Comparison of ENCODE assay signal across 18 cellular contexts in genomic region chr10:53356616-53357349, GRCh38.
"Had no signal": no experiment of that assay in that cellular context is flagged by ENCODE, and none has a peak within 500 bp of the region (broad histone marks: within the 10 kb centered on the region; RNA-seq: fewer than 3 reads in every experiment).

No MANE protein-coding gene starts in this region.

- H3K4me3 ChIP-seq: ascending aorta, hepatocyte, lower lobe of right lung, mucosa of descending colon, right atrium auricular region, skin epidermis, vagina had no signal

- H3K36me3 ChIP-seq: ascending aorta, lower lobe of right lung, right atrium auricular region, vagina had no signal

- DNase-seq: activated CD4-positive, alpha-beta T cell treated with anti-CD3 and anti-CD28 coated beads for 36 hours; activated CD8-positive, alpha-beta memory T cell treated with anti-CD3 and anti-CD28 coated beads, Interleukin-2, amount 50 U/mL, for 4 hours; activated CD8-positive, alpha-beta T cell treated with anti-CD3 and anti-CD28 coated beads for 36 hours; activated naive CD4-positive, alpha-beta T cell; activated naive CD8-positive, alpha-beta T cell treated with anti-CD3 and anti-CD28 coated beads, Interleukin-2, amount 50 U/mL, for 24 hours; cortex of kidney; effector CD8-positive, alpha-beta T cell; lower lobe of right lung; mucosa of descending colon; natural killer cell; nucleus accumbens; T-helper 9 cell had no signal

- H3K79me2 ChIP-seq: hepatocyte had no signal

- H3K27ac ChIP-seq: ascending aorta, hepatocyte, lower lobe of right lung, right atrium auricular region, skin epidermis, vagina, VCaP had no signal

- H3K27me3 ChIP-seq: ascending aorta, hepatocyte, right atrium auricular region, vagina had no signal

- ATAC-seq: activated CD4-positive, alpha-beta T cell treated with anti-CD3 and anti-CD28 coated beads for 36 hours; activated CD8-positive, alpha-beta T cell treated with anti-CD3 and anti-CD28 coated beads for 36 hours; activated naive CD8-positive, alpha-beta T cell treated with anti-CD3 and anti-CD28 coated beads, Interleukin-2, amount 50 U/mL, for 24 hours; lower lobe of right lung; mucosa of descending colon; natural killer cell had no signal

- H2AFZ ChIP-seq: hepatocyte had no signal

- H3K9me3 ChIP-seq: ascending aorta, lower lobe of right lung, mucosa of descending colon, right atrium auricular region, vagina had no signal

- H3K4me2 ChIP-seq: hepatocyte had no signal

- H3K4me1 ChIP-seq: ascending aorta, lower lobe of right lung, right atrium auricular region, vagina had no signal

- H3K27ac Mint-ChIP-seq: activated CD4-positive, alpha-beta T cell treated with anti-CD3 and anti-CD28 coated beads for 36 hours; activated CD8-positive, alpha-beta T cell treated with anti-CD3 and anti-CD28 coated beads for 36 hours; activated naive CD8-positive, alpha-beta T cell treated with anti-CD3 and anti-CD28 coated beads, Interleukin-2, amount 50 U/mL, for 24 hours; natural killer cell had no signal
